In genomic region chr3:44976002-44976815, GRCh38 we compare ENCODE assay signal across 1 cellular context.
TF ChIP-seq lines count a peak whose summit lies in the region.

Gene EXOSC7, plus strand, starts transcription at chr3:44976244. Its CDS starts 34 bp downstream, at chr3:44976278.
Gene ZDHHC3, minus strand, starts transcription at chr3:44976174. Its CDS starts 16,738 bp downstream, at chr3:44959436.

TF ChIP-seq in K562, 482 proteins besides CTCF, POLR2A, EP300 and RAD21 (continued from another document and continues in another):
- TF ChIP-seq ZNF407 (IDR thresholded peaks at IDR 0.05; ENCODE audit: low read depth) (no peak), HCFC1 (IDR thresholded peaks at IDR 0.05; ENCODE audit: low read depth, low read length) (peak; percentile 72), SETDB1 (IDR thresholded peaks at IDR 0.05; ENCODE audit: low read length) (peak; percentile 47), ZBTB33 (CRISPR knock-in tag; IDR thresholded peaks at IDR 0.05) (no peak), CUX1 (CRISPR knock-in tag; IDR thresholded peaks at IDR 0.05) (no peak), NFYB (IDR thresholded peaks at IDR 0.05; ENCODE audit: extremely low read depth, insufficient read length) (no peak), NR2C2 (CRISPR knock-in tag; IDR thresholded peaks at IDR 0.05) (no peak), NR2C2 (tag; IDR thresholded peaks at IDR 0.05) (peak; percentile 50; the same call in 1 of the 2 replicates), MITF (IDR thresholded peaks at IDR 0.05) (peak; percentile 65; the same call in 1 of the 2 replicates), ZNF274 (IDR thresholded peaks at IDR 0.05; ENCODE audit: borderline replicate concordance, low read depth, low read length) (no peak), NR0B1 (IDR thresholded peaks at IDR 0.05; ENCODE audit: partially characterized antibody) (no peak), ZNF655 (CRISPR knock-in tag; IDR thresholded peaks at IDR 0.05) (no peak), FIP1L1 (IDR thresholded peaks at IDR 0.05; ENCODE audit: low read depth, low read length, poor library complexity, severe bottlenecking) (peak; percentile 31), SMARCB1 (IDR thresholded peaks at IDR 0.05; ENCODE audit: insufficient read length, low read depth) (no peak), RB1 (IDR thresholded peaks at IDR 0.05; ENCODE audit: low read depth) (peak; percentile 74; the same call in 1 of the 2 replicates), NCOR1 (IDR thresholded peaks at IDR 0.05) (no peak), BDP1 (IDR thresholded peaks at IDR 0.05; ENCODE audit: insufficient read depth, insufficient read length) (no peak), PCBP2 (IDR thresholded peaks at IDR 0.05; ENCODE audit: low read depth, low read length, poor library complexity, severe bottlenecking) (no peak), MAZ (CRISPR knock-in tag; conservative IDR thresholded peaks at IDR 0.05 in 1 of 2, IDR thresholded peaks at IDR 0.05 in 1 of 2) (peak; percentile 85 to 95; a peak in 3 of 4 replicates), ZNF12 (CRISPR knock-in tag; IDR thresholded peaks at IDR 0.05) (no peak; the same call in 1 of the 2 replicates), TRIM25 (IDR thresholded peaks at IDR 0.05; ENCODE audit: borderline replicate concordance) (no peak), KDM5B (IDR thresholded peaks at IDR 0.05; ENCODE audit: insufficient replicate concordance, low read depth, low read length) (peak; percentile 95), SOX6 (IDR thresholded peaks at IDR 0.05) (no peak), MCM5 (IDR thresholded peaks at IDR 0.05; ENCODE audit: low read depth) (no peak), YY1 (IDR thresholded peaks at IDR 0.05; ENCODE audit: borderline replicate concordance in 1 of 3, control insufficient read depth in 1 of 3, extremely low read depth in 1 of 3, insufficient read depth in 3 of 3, insufficient read length in 1 of 3, insufficient replicate concordance in 2 of 3, low read depth in 1 of 3, low read length in 2 of 3) (peak; percentile 74 to 96 (median 92)), FOXA1 (IDR thresholded peaks at IDR 0.05; ENCODE audit: borderline replicate concordance) (no peak), ZNF77 (CRISPR knock-in tag; IDR thresholded peaks at IDR 0.05) (no peak), FOS (IDR thresholded peaks at IDR 0.05; ENCODE audit: extremely low read depth, insufficient read length) (no peak), MAFG (tag; conservative IDR thresholded peaks at IDR 0.05) (no peak), MNT (conservative IDR thresholded peaks at IDR 0.05) (peak; percentile 91 to 97)
